ENCODE assay signal across 8 cellular contexts in genomic region chrX:40152173-40152705, GRCh38. TPM values are rescaled to one million over a fixed set of nuclear protein-coding genes. Genes with fewer than 3 reads are reported as not detected.
DNase-seq lines count a peak whose midpoint lies in the region; ATAC-seq and TF ChIP-seq lines count a peak whose summit lies in the region.

No MANE protein-coding gene starts in this region.

- H3K4me3 ChIP-seq in BLaER1 treated with 17β-estradiol and CSF1 and Interleukin-3, amounts not matched to agents 10 nM and 100 nM = peak overlapping the region; percentile 43 to 72 (median 62)
- H3K4me3 ChIP-seq in body of pancreas (no peak overlapping the region), suprapubic skin (peak overlapping the region; percentile 53)

- H4K20me1 ChIP-seq in BLaER1 treated with 17β-estradiol and CSF1 and Interleukin-3, amounts not matched to agents 10 nM and 100 nM = no peaks in the 10 kb centered on the region

- H3K4me2 ChIP-seq in BLaER1 treated with 17β-estradiol and CSF1 and Interleukin-3, amounts not matched to agents 10 nM and 100 nM = peak overlapping the region; percentile 77 to 98 (median 93)

- H3K27ac ChIP-seq in BLaER1 treated with 17β-estradiol and CSF1 and Interleukin-3, amounts not matched to agents 10 nM and 100 nM = peak overlapping the region in 10 of 11 experiments; percentile 60 to 93 (median 90); a peak in 19 of 22 replicates
- H3K27ac ChIP-seq in KOPT-K1 (ENCODE audit: low read depth, low read length, poor library complexity, severe bottlenecking) (peak overlapping the region; percentile 97), body of pancreas (peak overlapping the region; percentile 48 to 86 (median 67)), suprapubic skin (peak overlapping the region; percentile 38)

- TF ChIP-seq CTCF in body of pancreas (IDR thresholded peaks at IDR 0.05) (no peak), suprapubic skin (IDR thresholded peaks at IDR 0.05) (no peak)

- peaks cover 0 to 9% (median 0%) of the 10 kb centered on the region in 11 experiments; a peak in 4 of 22 replicates for H3K27me3 ChIP-seq in BLaER1 treated with 17β-estradiol and CSF1 and Interleukin-3, amounts not matched to agents 10 nM and 100 nM
- H3K27me3 ChIP-seq in body of pancreas (no peaks in the 10 kb centered on the region), suprapubic skin (no peaks in the 10 kb centered on the region)

- DNase-seq in body of pancreas (no peak), left colon (peak in 1 of 2 donors; percentile 67), suprapubic skin (ENCODE audit: low spot score in 2 of 2) (no peak), GM19238 (ENCODE audit: insufficient read length, low spot score) (no peak), NAMALWA (ENCODE audit: low spot score) (no peak)
- no peak for DNase-seq in stimulated activated CD4-positive, alpha-beta T cell treated with anti-CD3 and anti-CD28 coated beads, Interleukin-1b, Interleukin-23, amount 100 ng/mL, for 48 hours

- 27 to 50% methylated on average over 2 to 41 of the region's 41 CpGs for WGBS in body of pancreas, 2 donors
- 54% methylated on average over 12 of the region's 41 CpGs for WGBS in suprapubic skin

- peaks cover 63 to 80% (median 74%) of the 10 kb centered on the region in 10 experiments for H3K4me1 ChIP-seq in BLaER1 treated with 17β-estradiol and CSF1 and Interleukin-3, amounts not matched to agents 10 nM and 100 nM
- H3K4me1 ChIP-seq in body of pancreas (peaks cover 39% of the 10 kb centered on the region), suprapubic skin (peaks cover 48% of the 10 kb centered on the region)

- intact Hi-C loops in body of pancreas (cut with DNase I) (loop anchor here (10.0 kb wide), 1 partner anchor 57 kb away; the partner anchor contains the start of gene BCOR), left colon (cut with DNase I, micrococcal nuclease) (no loop called here)

- no peak for ATAC-seq in body of pancreas
- ATAC-seq in left colon = peak; percentile 60

- H3K36me3 ChIP-seq in BLaER1 treated with 17β-estradiol and CSF1 and Interleukin-3, amounts not matched to agents 10 nM and 100 nM = no peaks in the 10 kb centered on the region
- H3K36me3 ChIP-seq in KOPT-K1 (ENCODE audit: insufficient read depth, low read length) (no peaks in the 10 kb centered on the region), body of pancreas (replicated peaks in 1 of 2; ENCODE audit: insufficient read depth in 1 of 2, low read depth in 2 of 2) (no peaks in the 10 kb centered on the region), suprapubic skin (no peaks in the 10 kb centered on the region)

- TF ChIP-seq POLR2A in body of pancreas (IDR thresholded peaks at IDR 0.05) (no peak), suprapubic skin (IDR thresholded peaks at IDR 0.05) (no peak)

- H3K9me3 ChIP-seq in BLaER1 treated with 17β-estradiol and CSF1 and Interleukin-3, amounts not matched to agents 10 nM and 100 nM (replicated peaks in 1 of 11) = peaks cover 27 to 61% (median 50%) of the 10 kb centered on the region in 11 experiments
- no peaks in the 10 kb centered on the region for H3K9me3 ChIP-seq in KOPT-K1 (ENCODE audit: insufficient read depth, low read length, poor library complexity, severe bottlenecking)
- no peaks in the 10 kb centered on the region for H3K9me3 ChIP-seq in body of pancreas
- no peaks in the 10 kb centered on the region for H3K9me3 ChIP-seq in suprapubic skin

- peak overlapping the region; percentile 53 to 95 (median 91); a peak in 21 of 22 replicates for H3K9ac ChIP-seq in BLaER1 treated with 17β-estradiol and CSF1 and Interleukin-3, amounts not matched to agents 10 nM and 100 nM

- TF ChIP-seq EP300 in suprapubic skin (IDR thresholded peaks at IDR 0.05) = no peak

RNA-seq across cellular contexts. Expression of gene BCOR, which starts 54.5 kb away (rescaled TPM):
- 10 to 100 TPM; 13.2 to 23.6 TPM for total RNA-seq in body of pancreas
- 10 to 100 TPM; 19.0 to 24.4 TPM for total RNA-seq in left colon
- 10 to 100 TPM; 20.9 to 36.0 (median 32.5) TPM for total RNA-seq in suprapubic skin

Comparison
In these comparisons a context has a peak if more than half of its experiments do, and no peak if none do; other contexts are left out.
1. H3K27ac ChIP-seq: peak in every context shown above with its lines; median percentile 97 in KOPT-K1; 90 in BLaER1 treated with 17β-estradiol and CSF1 and Interleukin-3, amounts not matched to agents 10 nM and 100 nM; 67 in body of pancreas; 38 in suprapubic skin.
2. H3K4me3 ChIP-seq: peak in BLaER1 treated with 17β-estradiol and CSF1 and Interleukin-3, amounts not matched to agents 10 nM and 100 nM (10 of 10) and suprapubic skin (single experiment); none in body of pancreas (0 of 2).